In genomic region chr7:2512179-2512644, GRCh38 we compare ENCODE assay signal across 9 cellular contexts. TPM values are rescaled to one million over a fixed set of nuclear protein-coding genes. Genes with fewer than 3 reads are reported as not detected.
DNase-seq lines count a peak whose midpoint lies in the region; ATAC-seq and TF ChIP-seq lines count a peak whose summit lies in the region.
"Had no signal": no experiment of that assay in that cellular context is flagged by ENCODE, and none has a peak within 500 bp of the region (broad histone marks: within the 10 kb centered on the region; RNA-seq: fewer than 3 reads in every experiment).

No MANE protein-coding gene starts in this region.

- intact Hi-C loops in lower lobe of right lung (cut with DNase I), result no loop called here

- ATAC-seq in activated T-cell treated with anti-CD3 and anti-CD28 coated beads, Interleukin-2, amount 50 U/mL, for 4 hours, result peak in 1 of 2 donors; percentile 3
- no peak for ATAC-seq in lower lobe of right lung
- no peak for ATAC-seq in GM21619 (IDR thresholded peaks at IDR 0.05; ENCODE audit: unreplicated experiment)
- no peak for ATAC-seq in GM18861 (IDR thresholded peaks at IDR 0.05; ENCODE audit: unreplicated experiment)

- H3K9me3 ChIP-seq in BLaER1 treated with 17β-estradiol and CSF1 and Interleukin-3, amounts not matched to agents 10 nM and 100 nM (replicated peaks in 1 of 11), result no peaks in the 10 kb centered on the region
- no peaks in the 10 kb centered on the region for H3K9me3 ChIP-seq in lower lobe of right lung

- no peaks in the 10 kb centered on the region for H3K36me3 ChIP-seq in BLaER1 treated with 17β-estradiol and CSF1 and Interleukin-3, amounts not matched to agents 10 nM and 100 nM
- no peaks in the 10 kb centered on the region for H3K36me3 ChIP-seq in lower lobe of right lung

- peak overlapping the region; percentile 84 to 98 (median 95) for H3K4me2 ChIP-seq in BLaER1 treated with 17β-estradiol and CSF1 and Interleukin-3, amounts not matched to agents 10 nM and 100 nM

- H3K9ac ChIP-seq in BLaER1 treated with 17β-estradiol and CSF1 and Interleukin-3, amounts not matched to agents 10 nM and 100 nM, result peak overlapping the region; percentile 15 to 90 (median 85); a peak in 19 of 22 replicates

- TF ChIP-seq CTCF in GM13977 (IDR thresholded peaks at IDR 0.05; ENCODE audit: extremely low read depth, insufficient read depth, missing control alignments) (no peak), lower lobe of right lung (IDR thresholded peaks at IDR 0.05) (no peak)

- no peaks in the 10 kb centered on the region for H4K20me1 ChIP-seq in BLaER1 treated with 17β-estradiol and CSF1 and Interleukin-3, amounts not matched to agents 10 nM and 100 nM

- DNase-seq in GM13977 (ENCODE audit: low spot score) (peak; percentile 82), lower lobe of right lung (no peak), NCI-H1930 (lab: John Stamatoyannopoulos, UW) (no peak), NCI-H2107 (lab: John Stamatoyannopoulos, UW) (no peak)
- no peak for DNase-seq in activated T-cell treated with anti-CD3 and anti-CD28 coated beads, Interleukin-2, amount 50 U/mL, for 4 hours
- DNase-seq: erythroblast had no signal

- H3K9me3 Mint-ChIP-seq in activated T-cell treated with anti-CD3 and anti-CD28 coated beads, Interleukin-2, amount 50 U/mL, for 4 hours, result no peaks in the 10 kb centered on the region

- H3K4me3 Mint-ChIP-seq in activated T-cell treated with anti-CD3 and anti-CD28 coated beads, Interleukin-2, amount 50 U/mL, for 4 hours, result peak overlapping the region; percentile 64

- peaks cover 63 to 94% (median 91%) of the 10 kb centered on the region in 10 experiments for H3K4me1 ChIP-seq in BLaER1 treated with 17β-estradiol and CSF1 and Interleukin-3, amounts not matched to agents 10 nM and 100 nM
- peaks cover 56% of the 10 kb centered on the region for H3K4me1 ChIP-seq in lower lobe of right lung

- no peaks in the 10 kb centered on the region for H3K27me3 Mint-ChIP-seq in activated T-cell treated with anti-CD3 and anti-CD28 coated beads, Interleukin-2, amount 50 U/mL, for 4 hours (ENCODE audit: low read depth)

- peak overlapping the region in 8 of 10 experiments; percentile 35 to 61 (median 51); a peak in 12 of 20 replicates for H3K4me3 ChIP-seq in BLaER1 treated with 17β-estradiol and CSF1 and Interleukin-3, amounts not matched to agents 10 nM and 100 nM
- peak overlapping the region; percentile 33 for H3K4me3 ChIP-seq in lower lobe of right lung

- in situ Hi-C loops in GM13977 (cut with MboI; ENCODE audit: low pct_unique_long_range_greater_than_20kb, low sequenced_read_pairs, unreplicated experiment), result no loop called here

- peak overlapping the region; percentile 3 to 99 (median 95); a peak in 21 of 22 replicates for H3K27ac ChIP-seq in BLaER1 treated with 17β-estradiol and CSF1 and Interleukin-3, amounts not matched to agents 10 nM and 100 nM
- H3K27ac ChIP-seq in lower lobe of right lung, result peak overlapping the region; percentile 82

- H3K4me1 Mint-ChIP-seq in activated T-cell treated with anti-CD3 and anti-CD28 coated beads, Interleukin-2, amount 50 U/mL, for 4 hours (ENCODE audit: low read depth), result peaks cover 59% of the 10 kb centered on the region

- H3K27me3 ChIP-seq in BLaER1 treated with 17β-estradiol and CSF1 and Interleukin-3, amounts not matched to agents 10 nM and 100 nM, result peaks cover 0 to 6% (median 0%) of the 10 kb centered on the region in 11 experiments; a peak in 1 of 22 replicates
- no peaks in the 10 kb centered on the region for H3K27me3 ChIP-seq in lower lobe of right lung (ENCODE audit: low read depth)

- no peaks in the 10 kb centered on the region for H3K36me3 Mint-ChIP-seq in activated T-cell treated with anti-CD3 and anti-CD28 coated beads, Interleukin-2, amount 50 U/mL, for 4 hours (ENCODE audit: insufficient read depth)

RNA-seq across cellular contexts. Expression of gene LFNG, which starts 7.4 kb away (rescaled TPM):
- 10 to 100 TPM; 16.1 to 17.7 (median 17.7) TPM for total RNA-seq in activated T-cell treated with anti-CD3 and anti-CD28 coated beads, Interleukin-2, amount 50 U/mL, for 4 hours
- 42.6 TPM for total RNA-seq in lower lobe of right lung

RNA-seq across cellular contexts. Expression of gene GRIFIN, which starts 36.0 kb away (rescaled TPM):
- total RNA-seq in activated T-cell treated with anti-CD3 and anti-CD28 coated beads, Interleukin-2, amount 50 U/mL, for 4 hours, result not detected
- not detected for total RNA-seq in lower lobe of right lung

RNA-seq across cellular contexts. Expression of gene BRAT1, which starts 43.1 kb away (rescaled TPM):
- total RNA-seq in activated T-cell treated with anti-CD3 and anti-CD28 coated beads, Interleukin-2, amount 50 U/mL, for 4 hours, result 10 to 100 TPM; 40.7 to 55.0 (median 42.6) TPM
- 24.4 TPM for total RNA-seq in lower lobe of right lung

RNA-seq across cellular contexts. Expression of gene IQCE, which starts 46.6 kb away (rescaled TPM):
- total RNA-seq in activated T-cell treated with anti-CD3 and anti-CD28 coated beads, Interleukin-2, amount 50 U/mL, for 4 hours, result 10 to 100 TPM in 1 of 3 donors, 1 to 10 TPM in 2; 8.9 to 10.4 (median 9.0) TPM
- total RNA-seq in lower lobe of right lung, result 32.0 TPM
